ENCODE assay signal across 8 cellular contexts in the genomic region with DNA sequence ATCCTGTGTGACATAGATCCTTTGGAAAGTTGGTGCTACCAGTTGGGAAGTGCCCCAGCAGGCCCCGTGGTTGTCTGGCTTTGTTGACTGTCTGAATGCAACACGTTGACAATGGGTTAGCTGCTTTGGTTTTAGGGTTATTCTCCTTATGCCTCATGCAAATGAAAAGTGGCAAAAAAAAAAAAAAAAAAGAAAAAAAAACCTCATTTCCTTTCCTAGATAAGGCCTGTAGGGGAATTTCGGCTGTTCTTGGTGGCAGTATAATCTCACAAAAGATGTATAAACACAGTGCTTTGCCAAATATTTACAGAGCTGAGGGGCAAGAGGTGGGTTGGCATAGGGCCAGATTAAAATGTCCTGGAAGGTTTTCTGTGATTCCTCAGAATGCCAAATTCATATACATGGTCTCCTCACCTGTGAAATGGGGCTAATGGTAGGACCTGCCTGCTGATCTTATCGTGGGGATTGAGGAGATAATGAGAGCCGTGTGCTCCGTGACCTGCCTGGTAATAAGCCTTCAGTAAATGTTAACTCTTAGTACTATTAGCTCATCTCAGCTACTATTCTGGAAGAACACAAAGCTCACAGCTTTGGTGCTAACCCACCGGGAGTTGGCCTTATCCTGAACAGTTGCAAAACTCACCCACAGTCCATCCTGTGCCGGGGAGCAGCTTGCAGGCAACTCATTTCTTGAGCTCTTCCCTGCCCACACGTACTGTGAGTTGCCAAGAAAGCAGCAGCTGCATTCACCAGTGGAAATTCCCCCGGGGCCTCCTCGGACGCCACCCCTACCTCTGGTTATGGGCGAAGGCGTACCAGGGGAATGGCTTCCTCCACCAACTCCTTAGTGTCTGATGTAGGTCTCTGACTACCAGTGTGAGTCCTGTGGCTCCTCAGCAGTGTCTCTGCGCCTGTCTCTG.
DNase-seq lines count a peak whose midpoint lies in the region; ATAC-seq and TF ChIP-seq lines count a peak whose summit lies in the region.

No MANE protein-coding gene starts in this region.

- H3K27me3 ChIP-seq in right atrium auricular region (no peaks in the 10 kb centered on the region), tibial artery (no peaks in the 10 kb centered on the region), HAP-1 (ENCODE audit: low read depth) (no peaks in the 10 kb centered on the region)

- DNase-seq in Right ventricle myocardium inferior (ENCODE audit: missing footprints) (peak; percentile 73), right atrium auricular region (ENCODE audit: low spot score) (no peak), activated B cell treated with CpG ODN at 0.5 μM for 24 hours (no peak), iris pigment epithelial cell (ENCODE audit: low read depth) (peak; percentile 83), tibial artery (peak; percentile 31 to 71), HAP-1 (ENCODE audit: low spot score in 2 of 2) (no peak), GOT3 (lab: John Stamatoyannopoulos, UW) (no peak)

- H3K27me3 Mint-ChIP-seq in activated B cell treated with CpG ODN at 0.5 μM for 24 hours, result no peaks in the 10 kb centered on the region

- POLR2A ChIA-PET in activated B cell treated with CpG ODN at 0.5 μM for 24 hours (lab: Charles Lee), result interaction anchor here (0.7 kb wide), 1 partner anchor 180 kb away, joined by 5 read pairs; no protein-coding TSS in a partner anchor

- H3K27ac Mint-ChIP-seq in activated B cell treated with CpG ODN at 0.5 μM for 24 hours, result no peak overlapping the region

- in situ Hi-C loops in HAP-1 (cut with MboI; ENCODE audit: low sequenced_read_pairs), result no loop called here

- H3K27ac ChIP-seq in right atrium auricular region (no peak overlapping the region), tibial artery (peak overlapping the region in 1 of 2 donors; percentile 23)

- H3K4me3 ChIP-seq in right atrium auricular region (no peak overlapping the region), tibial artery (no peak overlapping the region), HAP-1 (no peak overlapping the region)

- intact Hi-C loops in Right ventricle myocardium inferior (cut with DNase I), result loop anchor here (10.0 kb wide), 1 partner anchor 258 kb away; no protein-coding TSS in a partner anchor
- intact Hi-C loops in activated B cell treated with CpG ODN at 0.5 μM for 24 hours (cut with micrococcal nuclease), result no loop called here
- intact Hi-C loops in tibial artery (cut with DNase I; ENCODE audit: low total_unique reads), result no loop called here

- H3K36me3 ChIP-seq in right atrium auricular region (no peaks in the 10 kb centered on the region), tibial artery (no peaks in the 10 kb centered on the region), HAP-1 (replicated peaks) (no peaks in the 10 kb centered on the region)

- ATAC-seq in Right ventricle myocardium inferior, result peak; percentile 81
- peak; percentile 50 for ATAC-seq in HG03095 (IDR thresholded peaks at IDR 0.05; ENCODE audit: unreplicated experiment)
- peak; percentile 50 for ATAC-seq in activated B cell treated with CpG ODN at 0.5 μM for 24 hours (ENCODE audit: low read depth)

- CTCF ChIA-PET in activated B cell treated with CpG ODN at 0.5 μM for 24 hours (lab: Charles Lee), result no interaction called here

- H3K9me3 Mint-ChIP-seq in activated B cell treated with CpG ODN at 0.5 μM for 24 hours, result no peaks in the 10 kb centered on the region

- no peak for TF ChIP-seq CTCF in right atrium auricular region (IDR thresholded peaks at IDR 0.05)
- TF ChIP-seq CTCF in activated B cell treated with CpG ODN at 0.5 μM for 24 hours (IDR thresholded peaks at IDR 0.05), result no peak
- TF ChIP-seq CTCF in tibial artery (IDR thresholded peaks at IDR 0.05), result no peak

- H3K9me3 ChIP-seq in right atrium auricular region (no peaks in the 10 kb centered on the region), tibial artery (no peaks in the 10 kb centered on the region), HAP-1 (no peaks in the 10 kb centered on the region)

- no peaks in the 10 kb centered on the region for H3K36me3 Mint-ChIP-seq in activated B cell treated with CpG ODN at 0.5 μM for 24 hours (ENCODE audit: low read depth)

- H3K4me1 Mint-ChIP-seq in activated B cell treated with CpG ODN at 0.5 μM for 24 hours, result peaks cover 12% of the 10 kb centered on the region

- H3K4me3 Mint-ChIP-seq in activated B cell treated with CpG ODN at 0.5 μM for 24 hours, result no peak overlapping the region

- H3K4me1 ChIP-seq in right atrium auricular region (peaks cover 0 to 52% of the 10 kb centered on the region in 2 donors), tibial artery (peaks cover 0 to 43% (median 14%) of the 10 kb centered on the region in 4 donors), HAP-1 (no peaks in the 10 kb centered on the region)

Comparison
In these comparisons a context has a peak if more than half of its experiments do, and no peak if none do; other contexts are left out.
1. DNase-seq: peak in Right ventricle myocardium inferior (single experiment), iris pigment epithelial cell (single experiment) and tibial artery (2 of 2); none in right atrium auricular region (single experiment), activated B cell treated with CpG ODN at 0.5 μM for 24 hours (single experiment), HAP-1 (0 of 2) and GOT3 (single experiment).
2. Peak in every context shown above with its lines, with median percentiles within 50 percentile points of each other: ATAC-seq.